8 cellular contexts compared by ENCODE assay signal in genomic region chr6:31128093-31128676, GRCh38. TPM values are rescaled to one million over a fixed set of nuclear protein-coding genes. Genes with fewer than 3 reads are reported as not detected.
DNase-seq lines count a peak whose midpoint lies in the region; ATAC-seq and TF ChIP-seq lines count a peak whose summit lies in the region.

No MANE protein-coding gene starts in this region.

- no peaks in the 10 kb centered on the region for H3K36me3 Mint-ChIP-seq in activated CD4-positive, alpha-beta T cell treated with anti-CD3 and anti-CD28 coated beads for 36 hours (ENCODE audit: low read depth)
- no peaks in the 10 kb centered on the region for H3K36me3 Mint-ChIP-seq in chondrocyte (ENCODE audit: low read depth)

- H3K4ac ChIP-seq in mesendoderm (ENCODE audit: low read depth, low read length), result no peak overlapping the region

- peak; percentile 92 for TF ChIP-seq CTCF in chondrocyte (IDR thresholded peaks at IDR 0.05)

- WGBS in mesendoderm (ENCODE audit: extremely low coverage, insufficient coverage, low lambda C conversion rate), result no CpG with 5 or more reads among the region's 8 CpGs

- no peaks in the 10 kb centered on the region for H3K9me3 Mint-ChIP-seq in activated CD4-positive, alpha-beta T cell treated with anti-CD3 and anti-CD28 coated beads for 36 hours (ENCODE audit: low read depth)
- no peaks in the 10 kb centered on the region for H3K9me3 Mint-ChIP-seq in chondrocyte (ENCODE audit: low read depth)

- H3K4me1 ChIP-seq in mesendoderm (ENCODE audit: control insufficient read depth, low read depth, low read length), result no peaks in the 10 kb centered on the region

- H4K5ac ChIP-seq in mesendoderm (ENCODE audit: low read length), result no peak overlapping the region

- no peak overlapping the region for H3K4me3 Mint-ChIP-seq in activated CD4-positive, alpha-beta T cell treated with anti-CD3 and anti-CD28 coated beads for 36 hours
- H3K4me3 Mint-ChIP-seq in chondrocyte (ENCODE audit: unreplicated experiment), result no peak overlapping the region

- H3K4me3 ChIP-seq in mesendoderm (ENCODE audit: low read length), result no peak overlapping the region

- no peak overlapping the region for H4K8ac ChIP-seq in mesendoderm (ENCODE audit: low read depth, low read length)

- H3K27me3 ChIP-seq in mesendoderm (ENCODE audit: insufficient read depth, low read length, poor library complexity), result no peaks in the 10 kb centered on the region

- no peak overlapping the region for H3K9ac ChIP-seq in mesendoderm (ENCODE audit: low read length)

- H3K27me3 Mint-ChIP-seq in activated CD4-positive, alpha-beta T cell treated with anti-CD3 and anti-CD28 coated beads for 36 hours, result peaks cover 2% of the 10 kb centered on the region
- H3K27me3 Mint-ChIP-seq in chondrocyte (ENCODE audit: low read depth), result peaks cover 8% of the 10 kb centered on the region

- H3K56ac ChIP-seq in mesendoderm (ENCODE audit: low read length), result no peak overlapping the region

- no peaks in the 10 kb centered on the region for H3K36me3 ChIP-seq in mesendoderm (ENCODE audit: control insufficient read depth, insufficient read depth, low read length)

- no peaks in the 10 kb centered on the region for H3K79me1 ChIP-seq in mesendoderm (ENCODE audit: low read length)

- H3K4me2 ChIP-seq in mesendoderm (ENCODE audit: low read length), result no peak overlapping the region

- peaks cover 2% of the 10 kb centered on the region for H3K4me1 Mint-ChIP-seq in activated CD4-positive, alpha-beta T cell treated with anti-CD3 and anti-CD28 coated beads for 36 hours
- H3K4me1 Mint-ChIP-seq in chondrocyte (ENCODE audit: low read depth), result peaks cover 37% of the 10 kb centered on the region

- peak; percentile 88 for ATAC-seq in activated CD4-positive, alpha-beta T cell treated with anti-CD3 and anti-CD28 coated beads for 36 hours
- ATAC-seq in HG02852 (IDR thresholded peaks at IDR 0.05; ENCODE audit: unreplicated experiment), result no peak

- no peak overlapping the region for H3K27ac Mint-ChIP-seq in activated CD4-positive, alpha-beta T cell treated with anti-CD3 and anti-CD28 coated beads for 36 hours
- H3K27ac Mint-ChIP-seq in chondrocyte (ENCODE audit: unreplicated experiment), result no peak overlapping the region

- DNase-seq in DMS 273 (lab: John Stamatoyannopoulos, UW; ENCODE audit: unreplicated experiment) (peak; percentile 73), DMS 273 treated with DMSO at 0.1 percent for 48 hours (lab: John Stamatoyannopoulos, UW) (no peak), NCI-H128 (lab: John Stamatoyannopoulos, UW; ENCODE audit: unreplicated experiment) (peak; percentile 30), chondrocyte (ENCODE audit: low spot score) (no peak), mesendoderm (peak; percentile 74)
- DNase-seq in activated CD4-positive, alpha-beta T cell treated with anti-CD3 and anti-CD28 coated beads for 36 hours, result peak; percentile 85
- peak; percentile 33 to 46 for DNase-seq in stimulated activated CD8-positive, alpha-beta memory T cell treated with anti-CD3 and anti-CD28 coated beads, Interleukin-4, amount 100 ng/mL, for 4 hours (ENCODE audit: low read depth in 2 of 2, low spot score in 1 of 2)

- H2BK120ac ChIP-seq in mesendoderm (ENCODE audit: low read depth, low read length), result no peak overlapping the region

- CTCF ChIA-PET in activated CD4-positive, alpha-beta T cell treated with anti-CD3 and anti-CD28 coated beads for 36 hours (lab: Charles Lee), result interaction anchor here (0.6 to 2.7 kb wide), 15 partner anchors 8 to 534 kb away, joined by 3 to 15 read pairs (median 3); no protein-coding TSS in a partner anchor

- no peak overlapping the region for H2AK5ac ChIP-seq in mesendoderm (ENCODE audit: low read length)

- intact Hi-C loops in activated CD4-positive, alpha-beta T cell treated with anti-CD3 and anti-CD28 coated beads for 36 hours (cut with DNase I, micrococcal nuclease), result no loop called here

- H3K79me2 ChIP-seq in mesendoderm (ENCODE audit: control insufficient read depth, insufficient read depth, low read length), result no peaks in the 10 kb centered on the region

- no peak overlapping the region for H3K27ac ChIP-seq in mesendoderm (ENCODE audit: low read depth, low read length)

- no peak overlapping the region for H3K23ac ChIP-seq in mesendoderm (ENCODE audit: low read length)

- no peak overlapping the region for H2BK15ac ChIP-seq in mesendoderm (replicated peaks; ENCODE audit: low read depth)

- POLR2A ChIA-PET in activated CD4-positive, alpha-beta T cell treated with anti-CD3 and anti-CD28 coated beads for 36 hours (lab: Charles Lee), result no interaction called here

- no peak overlapping the region for H2BK5ac ChIP-seq in mesendoderm (ENCODE audit: low read length)

- H3K18ac ChIP-seq in mesendoderm (ENCODE audit: low read length), result no peak overlapping the region

RNA-seq across cellular contexts. Expression of gene CDSN, which starts 7.9 kb away (rescaled TPM):
- total RNA-seq in activated CD4-positive, alpha-beta T cell treated with anti-CD3 and anti-CD28 coated beads for 36 hours, result not detected
- total RNA-seq in chondrocyte, result 0.12 TPM in 1 of 3 replicates, not detected in the others
- polyA plus RNA-seq in mesendoderm (2013, experiment 1 of 2), result not detected
- not detected for polyA plus RNA-seq in mesendoderm (2013, experiment 2 of 2)

RNA-seq across cellular contexts. Expression of gene PSORS1C2, which starts 10.7 kb away (rescaled TPM):
- total RNA-seq in activated CD4-positive, alpha-beta T cell treated with anti-CD3 and anti-CD28 coated beads for 36 hours, result not detected
- total RNA-seq in chondrocyte, result not detected in 3 replicates
- polyA plus RNA-seq in mesendoderm (2013, experiment 1 of 2), result 2.3 TPM
- 2.3 TPM for polyA plus RNA-seq in mesendoderm (2013, experiment 2 of 2)

RNA-seq across cellular contexts. Expression of gene PSORS1C1, which starts 13.6 kb away (rescaled TPM):
- total RNA-seq in activated CD4-positive, alpha-beta T cell treated with anti-CD3 and anti-CD28 coated beads for 36 hours, result under 1 TPM; 0.18 to 0.33 TPM
- total RNA-seq in chondrocyte, result 4.2 to 6.0 TPM (median 5.5 TPM) in 3 replicates
- 0.73 TPM for polyA plus RNA-seq in mesendoderm (2013, experiment 1 of 2)
- polyA plus RNA-seq in mesendoderm (2013, experiment 2 of 2), result 0.41 TPM

RNA-seq across cellular contexts. Expression of gene C6orf15, which starts 15.8 kb away (rescaled TPM):
- total RNA-seq in activated CD4-positive, alpha-beta T cell treated with anti-CD3 and anti-CD28 coated beads for 36 hours, result not detected
- 0.37 TPM in 1 of 3 replicates, not detected in the others for total RNA-seq in chondrocyte
- 0.10 TPM for polyA plus RNA-seq in mesendoderm (2013, experiment 1 of 2)
- polyA plus RNA-seq in mesendoderm (2013, experiment 2 of 2), result 0.06 TPM

RNA-seq across cellular contexts. Expression of gene CCHCR1, which starts 29.4 kb away (rescaled TPM):
- total RNA-seq in activated CD4-positive, alpha-beta T cell treated with anti-CD3 and anti-CD28 coated beads for 36 hours, result 10 to 100 TPM; 39.7 to 57.6 TPM
- 11.2 to 18.3 TPM (median 13.4 TPM) in 3 replicates for total RNA-seq in chondrocyte
- 9.5 TPM for polyA plus RNA-seq in mesendoderm (2013, experiment 1 of 2)
- 9.5 TPM for polyA plus RNA-seq in mesendoderm (2013, experiment 2 of 2)

Comparison
In these comparisons a context has a peak if more than half of its experiments do, and no peak if none do; other contexts are left out.
1. DNase-seq: peak in DMS 273 (single experiment), NCI-H128 (single experiment), activated CD4-positive, alpha-beta T cell treated with anti-CD3 and anti-CD28 coated beads for 36 hours (single experiment), mesendoderm (single experiment) and stimulated activated CD8-positive, alpha-beta memory T cell treated with anti-CD3 and anti-CD28 coated beads, Interleukin-4, amount 100 ng/mL, for 4 hours (2 of 2); none in DMS 273 treated with DMSO at 0.1 percent for 48 hours (single experiment) and chondrocyte (single experiment).